In the genomic region with DNA sequence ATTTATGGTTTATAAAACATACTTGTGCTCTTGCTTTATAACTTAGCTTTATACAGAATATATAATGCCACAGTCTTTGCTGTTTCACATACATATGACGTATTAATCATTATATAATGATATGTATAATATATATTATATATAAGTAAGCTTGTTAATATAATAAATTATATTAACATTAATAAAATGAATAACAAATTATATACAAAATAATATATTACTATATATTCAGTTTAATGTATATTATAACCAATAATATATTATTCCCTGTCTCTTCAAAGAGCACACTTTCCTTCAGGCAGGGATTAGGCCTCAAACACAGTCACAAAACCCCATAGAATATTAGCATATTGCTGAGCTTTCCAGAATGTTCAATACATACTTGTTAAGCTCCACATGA, we compare ENCODE assay signal across 11 cellular contexts.
"Had no signal": no experiment of that assay in that cellular context is flagged by ENCODE, and none has a peak within 500 bp of the region (broad histone marks: within the 10 kb centered on the region; RNA-seq: fewer than 3 reads in every experiment).

No MANE protein-coding gene starts in this region.

- H3K4me3 ChIP-seq: lung had no signal

- H3K9me3 Mint-ChIP-seq: activated CD4-positive, alpha-beta T cell treated with anti-CD3 and anti-CD28 coated beads, Interleukin-2, amount 10 ng/mL, durations not matched to agents 7 days and 5 days; activated naive CD8-positive, alpha-beta T cell treated with anti-CD3 and anti-CD28 coated beads for 36 hours; neural crest cell had no signal

- H3K36me3 ChIP-seq: brain microvascular endothelial cell had no signal

- H3K27ac ChIP-seq: brain microvascular endothelial cell, parathyroid adenoma had no signal

- H3K9ac ChIP-seq: parathyroid adenoma had no signal

- H3K27me3 Mint-ChIP-seq: activated CD4-positive, alpha-beta T cell treated with anti-CD3 and anti-CD28 coated beads, Interleukin-2, amount 10 ng/mL, durations not matched to agents 7 days and 5 days; activated naive CD8-positive, alpha-beta T cell treated with anti-CD3 and anti-CD28 coated beads for 36 hours had no signal

- H3K4me3 Mint-ChIP-seq: activated CD4-positive, alpha-beta T cell treated with anti-CD3 and anti-CD28 coated beads, Interleukin-2, amount 10 ng/mL, durations not matched to agents 7 days and 5 days; activated naive CD8-positive, alpha-beta T cell treated with anti-CD3 and anti-CD28 coated beads for 36 hours had no signal

- DNase-seq: activated CD4-positive, alpha-beta T cell treated with anti-CD3 and anti-CD28 coated beads, Interleukin-2, amount 10 ng/mL, durations not matched to agents 7 days and 5 days; activated CD4-positive, CD25-positive, alpha-beta regulatory T cell; activated naive CD8-positive, alpha-beta T cell treated with anti-CD3 and anti-CD28 coated beads for 36 hours; amygdala; brain microvascular endothelial cell; erythroblast; stimulated activated CD4-positive, alpha-beta T cell treated with anti-CD3 and anti-CD28 coated beads, Interleukin-12 subunit alpha, Interleukin-12 subunit beta, amount 100 ng/mL, for 4 hours; stimulated activated CD4-positive, alpha-beta T cell treated with anti-CD3 and anti-CD28 coated beads, Interleukin-2, amount 100 ng/mL, for 24 hours had no signal

- H2AFZ ChIP-seq: parathyroid adenoma had no signal

- H3K79me2 ChIP-seq: parathyroid adenoma had no signal

- H3K27me3 ChIP-seq: brain microvascular endothelial cell had no signal

- H3K36me3 Mint-ChIP-seq: activated naive CD8-positive, alpha-beta T cell treated with anti-CD3 and anti-CD28 coated beads for 36 hours had no signal

- H3K4me1 Mint-ChIP-seq: activated CD4-positive, alpha-beta T cell treated with anti-CD3 and anti-CD28 coated beads, Interleukin-2, amount 10 ng/mL, durations not matched to agents 7 days and 5 days; activated naive CD8-positive, alpha-beta T cell treated with anti-CD3 and anti-CD28 coated beads for 36 hours had no signal

- H3K27ac Mint-ChIP-seq: activated CD4-positive, alpha-beta T cell treated with anti-CD3 and anti-CD28 coated beads, Interleukin-2, amount 10 ng/mL, durations not matched to agents 7 days and 5 days; activated naive CD8-positive, alpha-beta T cell treated with anti-CD3 and anti-CD28 coated beads for 36 hours had no signal
